ENCODE assay signal across 1 cellular context in the genomic region with DNA sequence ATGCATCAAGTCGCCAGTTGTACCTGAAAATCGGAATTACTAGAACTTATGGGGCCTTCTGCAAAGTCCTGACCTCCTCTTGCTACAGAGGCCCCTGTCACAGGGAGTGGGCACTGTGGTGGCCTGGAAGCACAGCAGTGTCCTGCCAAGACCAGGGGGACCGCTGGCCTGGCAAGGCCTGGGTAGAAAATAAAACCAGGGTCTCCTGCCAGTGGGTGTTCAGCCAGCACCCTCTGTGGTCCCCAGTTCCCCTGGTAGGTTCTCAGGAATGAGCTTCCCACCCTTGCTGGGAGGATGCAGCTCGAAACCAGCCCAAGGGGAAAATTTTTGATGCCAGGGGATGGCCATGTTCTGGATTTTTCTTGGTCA.
TF ChIP-seq lines count a peak whose summit lies in the region.

No MANE protein-coding gene starts in this region.

TF ChIP-seq in HepG2, 621 proteins besides CTCF, POLR2A, EP300 and RAD21 (continued from another document and continues in another):
- TF ChIP-seq, protein P1, sequence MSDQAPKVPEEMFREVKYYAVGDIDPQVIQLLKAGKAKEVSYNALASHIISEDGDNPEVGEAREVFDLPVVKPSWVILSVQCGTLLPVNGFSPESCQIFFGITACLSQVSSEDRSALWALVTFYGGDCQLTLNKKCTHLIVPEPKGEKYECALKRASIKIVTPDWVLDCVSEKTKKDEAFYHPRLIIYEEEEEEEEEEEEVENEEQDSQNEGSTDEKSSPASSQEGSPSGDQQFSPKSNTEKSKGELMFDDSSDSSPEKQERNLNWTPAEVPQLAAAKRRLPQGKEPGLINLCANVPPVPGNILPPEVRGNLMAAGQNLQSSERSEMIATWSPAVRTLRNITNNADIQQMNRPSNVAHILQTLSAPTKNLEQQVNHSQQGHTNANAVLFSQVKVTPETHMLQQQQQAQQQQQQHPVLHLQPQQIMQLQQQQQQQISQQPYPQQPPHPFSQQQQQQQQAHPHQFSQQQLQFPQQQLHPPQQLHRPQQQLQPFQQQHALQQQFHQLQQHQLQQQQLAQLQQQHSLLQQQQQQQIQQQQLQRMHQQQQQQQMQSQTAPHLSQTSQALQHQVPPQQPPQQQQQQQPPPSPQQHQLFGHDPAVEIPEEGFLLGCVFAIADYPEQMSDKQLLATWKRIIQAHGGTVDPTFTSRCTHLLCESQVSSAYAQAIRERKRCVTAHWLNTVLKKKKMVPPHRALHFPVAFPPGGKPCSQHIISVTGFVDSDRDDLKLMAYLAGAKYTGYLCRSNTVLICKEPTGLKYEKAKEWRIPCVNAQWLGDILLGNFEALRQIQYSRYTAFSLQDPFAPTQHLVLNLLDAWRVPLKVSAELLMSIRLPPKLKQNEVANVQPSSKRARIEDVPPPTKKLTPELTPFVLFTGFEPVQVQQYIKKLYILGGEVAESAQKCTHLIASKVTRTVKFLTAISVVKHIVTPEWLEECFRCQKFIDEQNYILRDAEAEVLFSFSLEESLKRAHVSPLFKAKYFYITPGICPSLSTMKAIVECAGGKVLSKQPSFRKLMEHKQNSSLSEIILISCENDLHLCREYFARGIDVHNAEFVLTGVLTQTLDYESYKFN (CRISPR knock-in tag; conservative IDR thresholded peaks at IDR 0.05) = peak; percentile 48
- TF ChIP-seq, protein P2, sequence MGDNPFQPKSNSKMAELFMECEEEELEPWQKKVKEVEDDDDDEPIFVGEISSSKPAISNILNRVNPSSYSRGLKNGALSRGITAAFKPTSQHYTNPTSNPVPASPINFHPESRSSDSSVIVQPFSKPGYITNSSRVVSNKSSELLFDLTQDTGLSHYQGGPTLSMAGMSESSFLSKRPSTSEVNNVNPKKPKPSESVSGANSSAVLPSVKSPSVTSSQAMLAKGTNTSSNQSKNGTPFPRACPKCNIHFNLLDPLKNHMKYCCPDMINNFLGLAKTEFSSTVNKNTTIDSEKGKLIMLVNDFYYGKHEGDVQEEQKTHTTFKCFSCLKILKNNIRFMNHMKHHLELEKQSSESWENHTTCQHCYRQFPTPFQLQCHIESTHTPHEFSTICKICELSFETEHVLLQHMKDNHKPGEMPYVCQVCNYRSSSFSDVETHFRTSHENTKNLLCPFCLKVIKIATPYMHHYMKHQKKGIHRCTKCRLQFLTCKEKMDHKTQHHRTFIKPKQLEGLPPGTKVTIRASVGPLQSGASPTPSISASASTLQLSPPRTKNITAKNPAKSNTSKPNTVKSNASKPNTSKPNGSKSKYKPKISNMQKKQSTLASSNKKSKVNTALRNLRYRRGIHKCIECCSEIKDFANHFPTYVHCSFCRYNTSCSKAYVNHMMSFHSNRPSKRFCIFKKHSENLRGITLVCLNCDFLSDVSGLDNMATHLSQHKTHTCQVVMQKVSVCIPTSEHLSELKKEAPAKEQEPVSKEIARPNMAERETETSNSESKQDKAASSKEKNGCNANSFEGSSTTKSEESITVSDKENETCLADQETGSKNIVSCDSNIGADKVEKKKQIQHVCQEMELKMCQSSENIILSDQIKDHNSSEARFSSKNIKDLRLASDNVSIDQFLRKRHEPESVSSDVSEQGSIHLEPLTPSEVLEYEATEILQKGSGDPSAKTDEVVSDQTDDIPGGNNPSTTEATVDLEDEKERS (CRISPR knock-in tag; IDR thresholded peaks at IDR 0.05) = 0 out of 2 replicates have a peak, but pooled peaks have one; percentile 10
- TF ChIP-seq, protein P3, sequence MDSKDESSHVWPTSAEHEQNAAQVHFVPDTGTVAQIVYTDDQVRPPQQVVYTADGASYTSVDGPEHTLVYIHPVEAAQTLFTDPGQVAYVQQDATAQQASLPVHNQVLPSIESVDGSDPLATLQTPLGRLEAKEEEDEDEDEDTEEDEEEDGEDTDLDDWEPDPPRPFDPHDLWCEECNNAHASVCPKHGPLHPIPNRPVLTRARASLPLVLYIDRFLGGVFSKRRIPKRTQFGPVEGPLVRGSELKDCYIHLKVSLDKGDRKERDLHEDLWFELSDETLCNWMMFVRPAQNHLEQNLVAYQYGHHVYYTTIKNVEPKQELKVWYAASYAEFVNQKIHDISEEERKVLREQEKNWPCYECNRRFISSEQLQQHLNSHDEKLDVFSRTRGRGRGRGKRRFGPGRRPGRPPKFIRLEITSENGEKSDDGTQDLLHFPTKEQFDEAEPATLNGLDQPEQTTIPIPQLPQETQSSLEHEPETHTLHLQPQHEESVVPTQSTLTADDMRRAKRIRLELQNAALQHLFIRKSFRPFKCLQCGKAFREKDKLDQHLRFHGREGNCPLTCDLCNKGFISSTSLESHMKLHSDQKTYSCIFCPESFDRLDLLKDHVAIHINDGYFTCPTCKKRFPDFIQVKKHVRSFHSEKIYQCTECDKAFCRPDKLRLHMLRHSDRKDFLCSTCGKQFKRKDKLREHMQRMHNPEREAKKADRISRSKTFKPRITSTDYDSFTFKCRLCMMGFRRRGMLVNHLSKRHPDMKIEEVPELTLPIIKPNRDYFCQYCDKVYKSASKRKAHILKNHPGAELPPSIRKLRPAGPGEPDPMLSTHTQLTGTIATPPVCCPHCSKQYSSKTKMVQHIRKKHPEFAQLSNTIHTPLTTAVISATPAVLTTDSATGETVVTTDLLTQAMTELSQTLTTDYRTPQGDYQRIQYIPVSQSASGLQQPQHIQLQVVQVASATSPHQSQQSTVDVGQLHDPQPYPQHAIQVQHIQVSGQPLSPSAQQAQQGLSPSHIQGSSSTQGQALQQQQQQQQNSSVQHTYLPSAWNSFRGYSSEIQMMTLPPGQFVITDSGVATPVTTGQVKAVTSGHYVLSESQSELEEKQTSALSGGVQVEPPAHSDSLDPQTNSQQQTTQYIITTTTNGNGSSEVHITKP (CRISPR knock-in tag; IDR thresholded peaks at IDR 0.05; ENCODE audit: low read depth) = no peak; the same call in 1 of the 2 replicates
- no peak for TF ChIP-seq NRL (CRISPR knock-in tag; IDR thresholded peaks at IDR 0.05; ENCODE audit: borderline replicate concordance)
- no peak for TF ChIP-seq ZFP36 (IDR thresholded peaks at IDR 0.05; ENCODE audit: borderline replicate concordance, low read depth, low read length, partially characterized antibody)
- TF ChIP-seq ELF3 (CRISPR knock-in tag; IDR thresholded peaks at IDR 0.05) = no peak
- TF ChIP-seq ZNF460 (CRISPR knock-in tag; IDR thresholded peaks at IDR 0.05; ENCODE audit: borderline replicate concordance) = no peak
- TF ChIP-seq, protein P4, sequence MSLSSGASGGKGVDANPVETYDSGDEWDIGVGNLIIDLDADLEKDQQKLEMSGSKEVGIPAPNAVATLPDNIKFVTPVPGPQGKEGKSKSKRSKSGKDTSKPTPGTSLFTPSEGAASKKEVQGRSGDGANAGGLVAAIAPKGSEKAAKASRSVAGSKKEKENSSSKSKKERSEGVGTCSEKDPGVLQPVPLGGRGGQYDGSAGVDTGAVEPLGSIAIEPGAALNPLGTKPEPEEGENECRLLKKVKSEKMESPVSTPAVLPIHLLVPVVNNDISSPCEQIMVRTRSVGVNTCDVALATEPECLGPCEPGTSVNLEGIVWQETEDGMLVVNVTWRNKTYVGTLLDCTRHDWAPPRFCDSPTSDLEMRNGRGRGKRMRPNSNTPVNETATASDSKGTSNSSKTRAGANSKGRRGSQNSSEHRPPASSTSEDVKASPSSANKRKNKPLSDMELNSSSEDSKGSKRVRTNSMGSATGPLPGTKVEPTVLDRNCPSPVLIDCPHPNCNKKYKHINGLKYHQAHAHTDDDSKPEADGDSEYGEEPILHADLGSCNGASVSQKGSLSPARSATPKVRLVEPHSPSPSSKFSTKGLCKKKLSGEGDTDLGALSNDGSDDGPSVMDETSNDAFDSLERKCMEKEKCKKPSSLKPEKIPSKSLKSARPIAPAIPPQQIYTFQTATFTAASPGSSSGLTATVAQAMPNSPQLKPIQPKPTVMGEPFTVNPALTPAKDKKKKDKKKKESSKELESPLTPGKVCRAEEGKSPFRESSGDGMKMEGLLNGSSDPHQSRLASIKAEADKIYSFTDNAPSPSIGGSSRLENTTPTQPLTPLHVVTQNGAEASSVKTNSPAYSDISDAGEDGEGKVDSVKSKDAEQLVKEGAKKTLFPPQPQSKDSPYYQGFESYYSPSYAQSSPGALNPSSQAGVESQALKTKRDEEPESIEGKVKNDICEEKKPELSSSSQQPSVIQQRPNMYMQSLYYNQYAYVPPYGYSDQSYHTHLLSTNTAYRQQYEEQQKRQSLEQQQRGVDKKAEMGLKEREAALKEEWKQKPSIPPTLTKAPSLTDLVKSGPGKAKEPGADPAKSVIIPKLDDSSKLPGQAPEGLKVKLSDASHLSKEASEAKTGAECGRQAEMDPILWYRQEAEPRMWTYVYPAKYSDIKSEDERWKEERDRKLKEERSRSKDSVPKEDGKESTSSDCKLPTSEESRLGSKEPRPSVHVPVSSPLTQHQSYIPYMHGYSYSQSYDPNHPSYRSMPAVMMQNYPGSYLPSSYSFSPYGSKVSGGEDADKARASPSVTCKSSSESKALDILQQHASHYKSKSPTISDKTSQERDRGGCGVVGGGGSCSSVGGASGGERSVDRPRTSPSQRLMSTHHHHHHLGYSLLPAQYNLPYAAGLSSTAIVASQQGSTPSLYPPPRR (CRISPR knock-in tag; IDR thresholded peaks at IDR 0.05; ENCODE audit: borderline replicate concordance) = peak; percentile 36; the same call in 1 of the 2 replicates
- TF ChIP-seq ZNF510 (CRISPR knock-in tag; IDR thresholded peaks at IDR 0.05; ENCODE audit: low read depth) = no peak
- TF ChIP-seq ZBTB20 (CRISPR knock-in tag; IDR thresholded peaks at IDR 0.05; ENCODE audit: borderline replicate concordance, low read depth) = 0 out of 2 replicates have a peak, but pooled peaks have one; percentile 7
- TF ChIP-seq, protein P5, sequence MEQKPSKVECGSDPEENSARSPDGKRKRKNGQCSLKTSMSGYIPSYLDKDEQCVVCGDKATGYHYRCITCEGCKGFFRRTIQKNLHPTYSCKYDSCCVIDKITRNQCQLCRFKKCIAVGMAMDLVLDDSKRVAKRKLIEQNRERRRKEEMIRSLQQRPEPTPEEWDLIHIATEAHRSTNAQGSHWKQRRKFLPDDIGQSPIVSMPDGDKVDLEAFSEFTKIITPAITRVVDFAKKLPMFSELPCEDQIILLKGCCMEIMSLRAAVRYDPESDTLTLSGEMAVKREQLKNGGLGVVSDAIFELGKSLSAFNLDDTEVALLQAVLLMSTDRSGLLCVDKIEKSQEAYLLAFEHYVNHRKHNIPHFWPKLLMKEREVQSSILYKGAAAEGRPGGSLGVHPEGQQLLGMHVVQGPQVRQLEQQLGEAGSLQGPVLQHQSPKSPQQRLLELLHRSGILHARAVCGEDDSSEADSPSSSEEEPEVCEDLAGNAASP (CRISPR knock-in tag; IDR thresholded peaks at IDR 0.05; ENCODE audit: borderline replicate concordance) = 0 out of 2 replicates have a peak, but pooled peaks have one; percentile 1
- TF ChIP-seq ZNF484 (CRISPR knock-in tag; IDR thresholded peaks at IDR 0.05; ENCODE audit: borderline replicate concordance, low read depth) = no peak
- no peak; the same call in 1 of the 2 replicates for TF ChIP-seq CBX5 (CRISPR knock-in tag; IDR thresholded peaks at IDR 0.05; ENCODE audit: borderline replicate concordance)
- TF ChIP-seq ATF7-NPFF (CRISPR knock-in tag; IDR thresholded peaks at IDR 0.05; ENCODE audit: low read depth) = no peak
- no peak for TF ChIP-seq CCDC6 (CRISPR knock-in tag; IDR thresholded peaks at IDR 0.05)
- TF ChIP-seq ZSCAN29 (CRISPR knock-in tag; conservative IDR thresholded peaks at IDR 0.05) = 0 out of 2 replicates have a peak, but pooled peaks have one; percentile 30
- TF ChIP-seq ZNF773 (CRISPR knock-in tag; IDR thresholded peaks at IDR 0.05; ENCODE audit: borderline replicate concordance) = no peak
- TF ChIP-seq KMT2B (CRISPR knock-in tag; IDR thresholded peaks at IDR 0.05) = no peak
- TF ChIP-seq, protein P6, sequence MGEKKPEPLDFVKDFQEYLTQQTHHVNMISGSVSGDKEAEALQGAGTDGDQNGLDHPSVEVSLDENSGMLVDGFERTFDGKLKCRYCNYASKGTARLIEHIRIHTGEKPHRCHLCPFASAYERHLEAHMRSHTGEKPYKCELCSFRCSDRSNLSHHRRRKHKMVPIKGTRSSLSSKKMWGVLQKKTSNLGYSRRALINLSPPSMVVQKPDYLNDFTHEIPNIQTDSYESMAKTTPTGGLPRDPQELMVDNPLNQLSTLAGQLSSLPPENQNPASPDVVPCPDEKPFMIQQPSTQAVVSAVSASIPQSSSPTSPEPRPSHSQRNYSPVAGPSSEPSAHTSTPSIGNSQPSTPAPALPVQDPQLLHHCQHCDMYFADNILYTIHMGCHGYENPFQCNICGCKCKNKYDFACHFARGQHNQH (CRISPR knock-in tag; IDR thresholded peaks at IDR 0.05) = no peak
- TF ChIP-seq, protein P7, sequence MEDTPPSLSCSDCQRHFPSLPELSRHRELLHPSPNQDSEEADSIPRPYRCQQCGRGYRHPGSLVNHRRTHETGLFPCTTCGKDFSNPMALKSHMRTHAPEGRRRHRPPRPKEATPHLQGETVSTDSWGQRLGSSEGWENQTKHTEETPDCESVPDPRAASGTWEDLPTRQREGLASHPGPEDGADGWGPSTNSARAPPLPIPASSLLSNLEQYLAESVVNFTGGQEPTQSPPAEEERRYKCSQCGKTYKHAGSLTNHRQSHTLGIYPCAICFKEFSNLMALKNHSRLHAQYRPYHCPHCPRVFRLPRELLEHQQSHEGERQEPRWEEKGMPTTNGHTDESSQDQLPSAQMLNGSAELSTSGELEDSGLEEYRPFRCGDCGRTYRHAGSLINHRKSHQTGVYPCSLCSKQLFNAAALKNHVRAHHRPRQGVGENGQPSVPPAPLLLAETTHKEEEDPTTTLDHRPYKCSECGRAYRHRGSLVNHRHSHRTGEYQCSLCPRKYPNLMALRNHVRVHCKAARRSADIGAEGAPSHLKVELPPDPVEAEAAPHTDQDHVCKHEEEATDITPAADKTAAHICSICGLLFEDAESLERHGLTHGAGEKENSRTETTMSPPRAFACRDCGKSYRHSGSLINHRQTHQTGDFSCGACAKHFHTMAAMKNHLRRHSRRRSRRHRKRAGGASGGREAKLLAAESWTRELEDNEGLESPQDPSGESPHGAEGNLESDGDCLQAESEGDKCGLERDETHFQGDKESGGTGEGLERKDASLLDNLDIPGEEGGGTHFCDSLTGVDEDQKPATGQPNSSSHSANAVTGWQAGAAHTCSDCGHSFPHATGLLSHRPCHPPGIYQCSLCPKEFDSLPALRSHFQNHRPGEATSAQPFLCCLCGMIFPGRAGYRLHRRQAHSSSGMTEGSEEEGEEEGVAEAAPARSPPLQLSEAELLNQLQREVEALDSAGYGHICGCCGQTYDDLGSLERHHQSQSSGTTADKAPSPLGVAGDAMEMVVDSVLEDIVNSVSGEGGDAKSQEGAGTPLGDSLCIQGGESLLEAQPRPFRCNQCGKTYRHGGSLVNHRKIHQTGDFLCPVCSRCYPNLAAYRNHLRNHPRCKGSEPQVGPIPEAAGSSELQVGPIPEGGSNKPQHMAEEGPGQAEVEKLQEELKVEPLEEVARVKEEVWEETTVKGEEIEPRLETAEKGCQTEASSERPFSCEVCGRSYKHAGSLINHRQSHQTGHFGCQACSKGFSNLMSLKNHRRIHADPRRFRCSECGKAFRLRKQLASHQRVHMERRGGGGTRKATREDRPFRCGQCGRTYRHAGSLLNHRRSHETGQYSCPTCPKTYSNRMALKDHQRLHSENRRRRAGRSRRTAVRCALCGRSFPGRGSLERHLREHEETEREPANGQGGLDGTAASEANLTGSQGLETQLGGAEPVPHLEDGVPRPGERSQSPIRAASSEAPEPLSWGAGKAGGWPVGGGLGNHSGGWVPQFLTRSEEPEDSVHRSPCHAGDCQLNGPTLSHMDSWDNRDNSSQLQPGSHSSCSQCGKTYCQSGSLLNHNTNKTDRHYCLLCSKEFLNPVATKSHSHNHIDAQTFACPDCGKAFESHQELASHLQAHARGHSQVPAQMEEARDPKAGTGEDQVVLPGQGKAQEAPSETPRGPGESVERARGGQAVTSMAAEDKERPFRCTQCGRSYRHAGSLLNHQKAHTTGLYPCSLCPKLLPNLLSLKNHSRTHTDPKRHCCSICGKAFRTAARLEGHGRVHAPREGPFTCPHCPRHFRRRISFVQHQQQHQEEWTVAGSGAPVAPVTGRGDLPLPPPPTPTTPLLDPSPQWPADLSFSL (CRISPR knock-in tag; IDR thresholded peaks at IDR 0.05) = no peak
